32 cellular contexts compared by ENCODE assay signal in the genomic region with DNA sequence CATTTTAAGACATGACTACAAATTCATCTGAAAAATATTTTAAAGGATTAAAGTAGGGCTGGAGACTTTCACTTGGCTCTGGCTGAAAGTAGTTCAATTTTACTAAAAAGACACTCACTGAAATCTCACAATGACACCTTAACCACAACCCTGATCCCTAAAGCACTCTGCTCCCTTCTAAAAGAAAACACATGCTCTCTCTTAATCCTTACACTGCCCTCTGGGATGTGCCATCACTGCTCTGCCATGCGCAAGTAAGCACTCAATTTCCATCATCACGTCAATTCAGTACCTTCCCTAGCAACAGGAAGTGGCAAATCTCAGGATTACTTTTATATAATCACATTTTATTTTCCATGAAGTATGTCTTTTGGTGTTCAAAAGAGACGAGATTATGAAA. TPM values are rescaled to one million over a fixed set of nuclear protein-coding genes. Genes with fewer than 3 reads are reported as not detected.
A peak's percentile ranks its signal among the peaks of the same experiment; 100 is the strongest.
DNase-seq lines count a peak whose midpoint lies in the region; ATAC-seq, FAIRE-seq and TF ChIP-seq lines count a peak whose summit lies in the region.
"Had no signal": no experiment of that assay in that cellular context is flagged by ENCODE, and none has a peak within 500 bp of the region (broad histone marks: within the 10 kb centered on the region; RNA-seq: fewer than 3 reads in every experiment).

No MANE protein-coding gene starts in this region.

- FAIRE-seq in HTR-8/SVneo (lab: Jason Lieb, UNC) (peak; percentile 84), islet of Langerhans (lab: Jason Lieb, UNC) (peak; percentile 36)

- DNase-seq in Right ventricle myocardium superior (no peak), right atrium auricular region (ENCODE audit: low spot score) (no peak), HTR-8/SVneo (ENCODE audit: insufficient read length, low spot score) (no peak), thoracic aorta (ENCODE audit: low spot score) (no peak), mucosa of descending colon (no peak), NCI-H1436 (lab: John Stamatoyannopoulos, UW) (no peak)
- DNase-seq: anterior cingulate cortex; C1 segment of cervical spinal cord; colonic mucosa; COR-L47; DMS53; effector CD4-positive, alpha-beta T cell; HCEC 1CT; hypothalamus; immature natural killer cell; mesendoderm; NCI-H1694; NCI-H748 treated with DMSO at 0.1 percent for 48 hours; Peyer's patch; posterior cingulate gyrus; SIG-M5; stimulated activated CD4-positive, alpha-beta T cell treated with anti-CD3 and anti-CD28 coated beads, Interleukin-12 subunit alpha, Interleukin-12 subunit beta, amount 100 ng/mL, for 4 hours; stimulated activated CD4-positive, alpha-beta T cell treated with anti-CD3 and anti-CD28 coated beads, Interleukin-2, amount 100 ng/mL, for 48 hours; trophoblast cell had no signal

- TF ChIP-seq CTCF in right atrium auricular region (IDR thresholded peaks at IDR 0.05) (no peak), thoracic aorta (IDR thresholded peaks at IDR 0.05) (no peak), mucosa of descending colon (IDR thresholded peaks at IDR 0.05) (no peak)

- intact Hi-C loops in Right ventricle myocardium superior (cut with DNase I) (no loop called here), mucosa of descending colon (cut with DNase I, micrococcal nuclease) (no loop called here)

- H3K9me3 ChIP-seq in right atrium auricular region (no peaks in the 10 kb centered on the region), thoracic aorta (no peaks in the 10 kb centered on the region), mucosa of descending colon (no peaks in the 10 kb centered on the region)
- H3K9me3 ChIP-seq: colonic mucosa, Peyer's patch had no signal

- no peaks in the 10 kb centered on the region for H3K36me3 ChIP-seq in right atrium auricular region
- no peaks in the 10 kb centered on the region for H3K36me3 ChIP-seq in thoracic aorta
- H3K36me3 ChIP-seq in mucosa of descending colon (ENCODE audit: low read depth): no peaks in the 10 kb centered on the region
- H3K36me3 ChIP-seq: colonic mucosa, Peyer's patch had no signal

- H3K27ac ChIP-seq in right atrium auricular region (no peak overlapping the region), thoracic aorta (peak overlapping the region; percentile 7 to 53)
- H3K27ac ChIP-seq: colonic mucosa, Peyer's patch had no signal

- H3K4me1 ChIP-seq in right atrium auricular region (peaks cover 0 to 10% of the 10 kb centered on the region in 2 donors), thoracic aorta (ENCODE audit: control insufficient read depth in 1 of 2, low read depth in 2 of 2) (peaks cover 34 to 61% of the 10 kb centered on the region in 2 donors), mucosa of descending colon (ENCODE audit: low read depth) (no peaks in the 10 kb centered on the region)
- H3K4me1 ChIP-seq: colonic mucosa, Peyer's patch had no signal

- H3K27me3 ChIP-seq in right atrium auricular region (no peaks in the 10 kb centered on the region), thoracic aorta (replicated peaks; ENCODE audit: insufficient read depth) (no peaks in the 10 kb centered on the region)
- H3K27me3 ChIP-seq: colonic mucosa, Peyer's patch had no signal

- ATAC-seq in Right ventricle myocardium superior (ENCODE audit: poor library complexity): peak; percentile 54
- no peak for ATAC-seq in thoracic aorta (ENCODE audit: insufficient number of reproducible peaks, low FRiP score, low read depth)
- no peak for ATAC-seq in mucosa of descending colon
- ATAC-seq: left lobe of liver, sciatic nerve had no signal

- H3K4me3 ChIP-seq in right atrium auricular region (no peak overlapping the region), thoracic aorta (no peak overlapping the region), mucosa of descending colon (no peak overlapping the region)
- H3K4me3 ChIP-seq: colonic mucosa, Peyer's patch had no signal

RNA-seq across cellular contexts. Expression of a gene that starts 7.5 kb away (rescaled TPM):
- total RNA-seq in Right ventricle myocardium superior (12.3 TPM), right atrium auricular region (10 to 100 TPM in 1 of 2 donors, 1 to 10 TPM in 1; 6.7 to 11.1 TPM), thoracic aorta (10 to 100 TPM; 19.5 to 26.0 TPM), mucosa of descending colon (10 to 100 TPM in 2 of 3 donors, 1 to 10 TPM in 1; 8.3 to 15.1 (median 10.8) TPM)

RNA-seq across cellular contexts. Expression of a gene that starts 36.2 kb away (rescaled TPM):
- total RNA-seq in Right ventricle myocardium superior (not detected), right atrium auricular region (not detected), thoracic aorta (not detected), mucosa of descending colon (not detected)
- total RNA-seq: fibroblast of lung, G401, left lobe of liver, LHCN-M2, myocyte, Peyer's patch, sciatic nerve, subcutaneous adipose tissue had no signal

Comparison
In these comparisons a context has a peak if more than half of its experiments do, and no peak if none do; other contexts are left out.
1. H3K27ac ChIP-seq: peak in thoracic aorta (2 of 2); none in right atrium auricular region (0 of 2).